ENCODE assay signal across 1 cellular context in the genomic region with DNA sequence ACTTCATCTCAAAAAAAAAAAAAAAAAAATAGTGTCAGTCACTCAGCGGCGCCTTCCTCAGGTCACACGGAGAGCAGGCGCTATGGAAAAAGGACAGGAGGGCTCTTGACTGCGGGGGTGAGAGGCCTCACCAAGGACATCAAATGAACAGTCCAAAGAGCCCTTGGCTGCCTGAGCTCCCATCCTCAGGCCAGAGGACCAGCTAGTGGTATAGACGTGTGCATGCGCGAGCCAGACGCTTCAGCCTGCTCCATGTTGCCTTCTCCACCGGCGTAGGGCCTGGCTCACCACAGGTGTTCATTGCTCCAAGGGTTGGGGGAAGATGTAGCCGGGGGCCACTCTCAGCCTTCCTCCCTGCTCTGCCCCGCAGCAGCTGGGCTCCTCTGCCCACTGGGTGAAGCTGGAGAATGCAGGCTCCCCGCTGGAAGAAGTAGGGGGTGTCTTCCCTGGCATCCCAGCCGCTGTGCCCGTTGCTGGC.
TF ChIP-seq lines count a peak whose summit lies in the region.

No MANE protein-coding gene starts in this region.

TF ChIP-seq in GM23338, 12 proteins besides CTCF, POLR2A, EP300 and RAD21 (continued from another document):
- TF ChIP-seq, protein P1, sequence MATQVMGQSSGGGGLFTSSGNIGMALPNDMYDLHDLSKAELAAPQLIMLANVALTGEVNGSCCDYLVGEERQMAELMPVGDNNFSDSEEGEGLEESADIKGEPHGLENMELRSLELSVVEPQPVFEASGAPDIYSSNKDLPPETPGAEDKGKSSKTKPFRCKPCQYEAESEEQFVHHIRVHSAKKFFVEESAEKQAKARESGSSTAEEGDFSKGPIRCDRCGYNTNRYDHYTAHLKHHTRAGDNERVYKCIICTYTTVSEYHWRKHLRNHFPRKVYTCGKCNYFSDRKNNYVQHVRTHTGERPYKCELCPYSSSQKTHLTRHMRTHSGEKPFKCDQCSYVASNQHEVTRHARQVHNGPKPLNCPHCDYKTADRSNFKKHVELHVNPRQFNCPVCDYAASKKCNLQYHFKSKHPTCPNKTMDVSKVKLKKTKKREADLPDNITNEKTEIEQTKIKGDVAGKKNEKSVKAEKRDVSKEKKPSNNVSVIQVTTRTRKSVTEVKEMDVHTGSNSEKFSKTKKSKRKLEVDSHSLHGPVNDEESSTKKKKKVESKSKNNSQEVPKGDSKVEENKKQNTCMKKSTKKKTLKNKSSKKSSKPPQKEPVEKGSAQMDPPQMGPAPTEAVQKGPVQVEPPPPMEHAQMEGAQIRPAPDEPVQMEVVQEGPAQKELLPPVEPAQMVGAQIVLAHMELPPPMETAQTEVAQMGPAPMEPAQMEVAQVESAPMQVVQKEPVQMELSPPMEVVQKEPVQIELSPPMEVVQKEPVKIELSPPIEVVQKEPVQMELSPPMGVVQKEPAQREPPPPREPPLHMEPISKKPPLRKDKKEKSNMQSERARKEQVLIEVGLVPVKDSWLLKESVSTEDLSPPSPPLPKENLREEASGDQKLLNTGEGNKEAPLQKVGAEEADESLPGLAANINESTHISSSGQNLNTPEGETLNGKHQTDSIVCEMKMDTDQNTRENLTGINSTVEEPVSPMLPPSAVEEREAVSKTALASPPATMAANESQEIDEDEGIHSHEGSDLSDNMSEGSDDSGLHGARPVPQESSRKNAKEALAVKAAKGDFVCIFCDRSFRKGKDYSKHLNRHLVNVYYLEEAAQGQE (IDR thresholded peaks at IDR 0.05; ENCODE audit: unreplicated experiment): no peak
- no peak for TF ChIP-seq EZH2phosphoT487 (IDR thresholded peaks at IDR 0.05; ENCODE audit: unreplicated experiment)
- no peak for TF ChIP-seq JUNB (IDR thresholded peaks at IDR 0.05; ENCODE audit: unreplicated experiment)
- TF ChIP-seq CREB1 (CRISPR knock-in tag; IDR thresholded peaks at IDR 0.05; ENCODE audit: low read depth): no peak
- TF ChIP-seq ZNF331 (CRISPR knock-in tag; IDR thresholded peaks at IDR 0.05; ENCODE audit: low read depth): no peak
- no peak for TF ChIP-seq ZNF114 (CRISPR knock-in tag; IDR thresholded peaks at IDR 0.05)
- no peak for TF ChIP-seq STAT1 (IDR thresholded peaks at IDR 0.05; ENCODE audit: unreplicated experiment)
- no peak for TF ChIP-seq ETS1 (IDR thresholded peaks at IDR 0.05)
- TF ChIP-seq NANOG (IDR thresholded peaks at IDR 0.05; ENCODE audit: borderline replicate concordance): no peak
